In the genomic region with DNA sequence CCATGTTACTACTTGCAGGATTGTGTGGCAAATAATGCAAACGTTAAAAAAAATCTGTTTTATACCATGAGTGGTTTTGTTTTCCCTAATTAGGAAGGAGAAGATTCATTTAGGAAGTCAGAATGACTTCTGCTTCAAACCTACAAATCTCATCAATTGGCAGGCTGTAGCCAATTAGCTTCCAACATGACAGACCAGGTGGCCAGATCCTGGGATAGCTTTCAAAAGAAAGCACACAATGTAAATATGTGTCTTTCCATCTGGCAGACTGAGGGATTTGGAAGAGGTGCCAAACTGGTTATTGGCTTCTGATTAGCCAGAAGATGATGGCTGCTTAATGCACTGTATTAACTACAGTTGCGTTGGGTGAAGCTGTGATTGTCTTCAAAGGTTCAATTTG, we compare ENCODE assay signal across 21 cellular contexts.
DNase-seq lines count a peak whose midpoint lies in the region; ATAC-seq, FAIRE-seq and TF ChIP-seq lines count a peak whose summit lies in the region.
"Had no signal": no experiment of that assay in that cellular context is flagged by ENCODE, and none has a peak within 500 bp of the region (broad histone marks: within the 10 kb centered on the region; RNA-seq: fewer than 3 reads in every experiment).

No MANE protein-coding gene starts in this region.

- TF ChIP-seq CTCF in PC-3 (conservative IDR thresholded peaks at IDR 0.05; ENCODE audit: low read depth, low read length) (no peak), foreskin keratinocyte (conservative IDR thresholded peaks at IDR 0.05) (no peak)

- FAIRE-seq in H54 (lab: Jason Lieb, UNC) = no peak
- FAIRE-seq: D721Med, endothelial cell of umbilical vein, small intestine had no signal

- no peaks in the 10 kb centered on the region for H3K36me3 Mint-ChIP-seq in immature natural killer cell
- H3K36me3 Mint-ChIP-seq: brain had no signal

- no CpG with 5 or more reads among the region's 2 CpGs for WGBS in trophoblast cell (ENCODE audit: extremely low coverage, insufficient coverage, insufficient read length)

- ATAC-seq in PC-3 (no peak), foreskin keratinocyte (no peak)
- ATAC-seq: psoas muscle had no signal

- H3K4ac ChIP-seq in trophoblast cell (ENCODE audit: low read depth, low read length) = no peak overlapping the region

- no peak overlapping the region for H3K27ac Mint-ChIP-seq in immature natural killer cell
- H3K27ac Mint-ChIP-seq: activated T-helper 1 cell treated with anti-CD3 and anti-CD28 coated beads, Interleukin-12 subunit alpha, Interleukin-12 subunit beta, Interleukin-2, Interleukin-4 antibody, amounts not matched to agents 30 ng/mL and 10 ng/mL and 1 ng/mL, durations not matched to agents 14 hours and 24 hours and 36 hours; HFFc6; T-helper 2 cell treated with Interferon-gamma antibody and Interleukin-4, amounts not matched to agents 5 μg/mL and 100 μg/mL, for 36 hours had no signal

- H3K4me3 Mint-ChIP-seq in immature natural killer cell = no peak overlapping the region
- H3K4me3 Mint-ChIP-seq: activated T-helper 1 cell treated with anti-CD3 and anti-CD28 coated beads, Interleukin-12 subunit alpha, Interleukin-12 subunit beta, Interleukin-2, Interleukin-4 antibody, amounts not matched to agents 30 ng/mL and 10 ng/mL and 1 ng/mL, durations not matched to agents 14 hours and 24 hours and 36 hours; brain; HFFc6; neural crest cell; T-helper 2 cell treated with Interferon-gamma antibody and Interleukin-4, amounts not matched to agents 5 μg/mL and 100 μg/mL, for 36 hours had no signal

- H3K79me2 ChIP-seq in PC-3 (ENCODE audit: low read length) (no peaks in the 10 kb centered on the region), trophoblast cell (ENCODE audit: control insufficient read depth, insufficient read depth, low read length, poor library complexity) (no peaks in the 10 kb centered on the region)

- H3K27me3 Mint-ChIP-seq in immature natural killer cell (ENCODE audit: low read depth in 3 of 3) = peaks cover 0 to 1% (median 0%) of the 10 kb centered on the region in 3 donors
- H3K27me3 Mint-ChIP-seq: brain had no signal

- no peaks in the 10 kb centered on the region for H3K27me3 ChIP-seq in PC-3 (ENCODE audit: low read length)
- no peaks in the 10 kb centered on the region for H3K27me3 ChIP-seq in trophoblast cell (ENCODE audit: insufficient read depth, low read length)
- H3K27me3 ChIP-seq in foreskin keratinocyte = no peaks in the 10 kb centered on the region

- H2BK5ac ChIP-seq in trophoblast cell (ENCODE audit: low read depth, low read length, poor library complexity) = peak overlapping the region; percentile 60

- no peak overlapping the region for H3K9ac ChIP-seq in PC-3 (ENCODE audit: low read length)
- H3K9ac ChIP-seq in trophoblast cell (ENCODE audit: low read length) = no peak overlapping the region

- H4K12ac ChIP-seq in trophoblast cell (ENCODE audit: low read depth, low read length) = no peak overlapping the region

- H3K9me3 ChIP-seq in PC-3 (ENCODE audit: low read length) = no peaks in the 10 kb centered on the region
- H3K9me3 ChIP-seq in trophoblast cell (ENCODE audit: insufficient read depth, low read depth, low read length) = no peaks in the 10 kb centered on the region
- H3K9me3 ChIP-seq: psoas muscle had no signal

- H3K4me2 ChIP-seq in PC-3 (ENCODE audit: low read length) = no peak overlapping the region
- H3K4me2 ChIP-seq in trophoblast cell (ENCODE audit: low read length) = no peak overlapping the region

- no peaks in the 10 kb centered on the region for H3K36me3 ChIP-seq in PC-3 (ENCODE audit: low read depth, low read length)
- no peaks in the 10 kb centered on the region for H3K36me3 ChIP-seq in trophoblast cell (ENCODE audit: control insufficient read depth in 1 of 2, insufficient read depth in 2 of 2, low read length in 2 of 2)

- no peak for TF ChIP-seq POLR2A in H54 (IDR thresholded peaks at IDR 0.05; ENCODE audit: low read depth, low read length)

- H4K91ac ChIP-seq in trophoblast cell (ENCODE audit: low read depth, low read length) = peak overlapping the region; percentile 33

- H3K4me1 ChIP-seq in PC-3 (ENCODE audit: insufficient read depth, low read length) = peaks cover 29% of the 10 kb centered on the region
- H3K4me1 ChIP-seq in trophoblast cell (ENCODE audit: control insufficient read depth in 1 of 2, insufficient read depth in 2 of 2, low read length in 2 of 2) = peaks cover 7 to 11% of the 10 kb centered on the region in 2 experiments
- H3K4me1 ChIP-seq in foreskin keratinocyte = peaks cover 31% of the 10 kb centered on the region
- H3K4me1 ChIP-seq: psoas muscle had no signal

- H2AK5ac ChIP-seq in trophoblast cell (ENCODE audit: low read length) = no peak overlapping the region

- H3K23ac ChIP-seq in trophoblast cell (ENCODE audit: low read length) = no peak overlapping the region

- peak overlapping the region; percentile 70 for H2BK120ac ChIP-seq in trophoblast cell (ENCODE audit: insufficient read depth, low read length, poor library complexity)

- H4K20me1 ChIP-seq in PC-3 (ENCODE audit: low read length) = no peaks in the 10 kb centered on the region

- no peaks in the 10 kb centered on the region for H3F3A ChIP-seq in PC-3 (ENCODE audit: low read length, unreplicated experiment)

- H3K27ac ChIP-seq in PC-3 (ENCODE audit: low read length) (no peak overlapping the region), trophoblast cell (ENCODE audit: low read depth, low read length) (peak overlapping the region; percentile 61), foreskin keratinocyte (no peak overlapping the region)
- H3K27ac ChIP-seq: psoas muscle had no signal

- intact Hi-C loops in PC-3 (cut with micrococcal nuclease) = no loop called here

- H3K79me1 ChIP-seq in trophoblast cell (ENCODE audit: low read length) = peaks cover 28% of the 10 kb centered on the region

- H3K4me3 ChIP-seq in PC-3 (ENCODE audit: low read length) (no peak overlapping the region), trophoblast cell (ENCODE audit: low read depth, low read length) (no peak overlapping the region)
- H3K4me3 ChIP-seq: psoas muscle had no signal

- peak overlapping the region; percentile 9 for H2BK12ac ChIP-seq in trophoblast cell (ENCODE audit: low read length)

- CTCF ChIA-PET in PC-3 (lab: Charles Lee) = no interaction called here

- DNase-seq in NCI-H146 (lab: John Stamatoyannopoulos, UW) (peak; percentile 5), NCI-H146 treated with DMSO at 0.1 percent for 48 hours (lab: John Stamatoyannopoulos, UW; ENCODE audit: unreplicated experiment) (no peak), NCI-H2029 (lab: John Stamatoyannopoulos, UW) (peak; percentile 34), PC-3 (peak; percentile 29), trophoblast cell (peak in 1 of 2 donors; percentile 17), H54 (ENCODE audit: insufficient read length, low spot score) (no peak), immature natural killer cell (no peak), foreskin keratinocyte (no peak)
- DNase-seq: 8988T; HFFc6; NCI-H187 treated with DMSO at 0.1 percent for 48 hours; psoas muscle; SIG-M5; small intestine; stimulated activated CD4-positive, alpha-beta T cell treated with anti-CD3 and anti-CD28 coated beads, Interleukin-4, amount 100 ng/mL, for 4 hours had no signal

- no peaks in the 10 kb centered on the region for H3K9me3 Mint-ChIP-seq in immature natural killer cell
- H3K9me3 Mint-ChIP-seq: activated T-helper 1 cell treated with anti-CD3 and anti-CD28 coated beads, Interleukin-12 subunit alpha, Interleukin-12 subunit beta, Interleukin-2, Interleukin-4 antibody, amounts not matched to agents 30 ng/mL and 10 ng/mL and 1 ng/mL, durations not matched to agents 14 hours and 24 hours and 36 hours; HFFc6; neural crest cell; T-helper 2 cell treated with Interferon-gamma antibody and Interleukin-4, amounts not matched to agents 5 μg/mL and 100 μg/mL, for 36 hours had no signal

- no peak overlapping the region for H4K8ac ChIP-seq in trophoblast cell (ENCODE audit: low read depth, low read length)

- no peak overlapping the region for H2AFZ ChIP-seq in PC-3 (ENCODE audit: low read length)
- H2AFZ ChIP-seq in trophoblast cell (ENCODE audit: insufficient read depth, low read length, poor library complexity) = no peak overlapping the region

- no peaks in the 10 kb centered on the region for H3K4me1 Mint-ChIP-seq in immature natural killer cell
- H3K4me1 Mint-ChIP-seq: neural crest cell had no signal

- H3K18ac ChIP-seq in trophoblast cell (ENCODE audit: low read length) = no peak overlapping the region

- BruUV-seq in PC-3 (replicated peaks; lab: Mats Ljungman, UMichigan) = no TSS peak

- POLR2A ChIA-PET in PC-3 (lab: Charles Lee; ENCODE audit: unreplicated experiment) = interaction anchor here (0.5 kb wide), 1 partner anchor 197 kb away, joined by 3 read pairs; no protein-coding TSS in a partner anchor

- H3K9me2 ChIP-seq in PC-3 (replicated peaks; ENCODE audit: low read length) = no peaks in the 10 kb centered on the region

- peak overlapping the region; percentile 9 for H3K14ac ChIP-seq in trophoblast cell (ENCODE audit: low read length)

Comparison
In these comparisons a context has a peak if more than half of its experiments do, and no peak if none do; other contexts are left out.
1. DNase-seq: peak in NCI-H146 (single experiment), NCI-H2029 (single experiment) and PC-3 (single experiment); none in NCI-H146 treated with DMSO at 0.1 percent for 48 hours (single experiment), H54 (single experiment), immature natural killer cell (0 of 3) and foreskin keratinocyte (0 of 2).